ENCODE assay signal across 8 cellular contexts in genomic region chr16:4733747-4734062, GRCh38. TPM values are rescaled to one million over a fixed set of nuclear protein-coding genes. Genes with fewer than 3 reads are reported as not detected.
A peak's percentile ranks its signal among the peaks of the same experiment; 100 is the strongest.
DNase-seq lines count a peak whose midpoint lies in the region; ATAC-seq and TF ChIP-seq lines count a peak whose summit lies in the region.

No MANE protein-coding gene starts in this region.

- H3K4me3 ChIP-seq in skin epidermis: peak overlapping the region; percentile 66 to 99 (median 88)

- ATAC-seq in GM18505 (IDR thresholded peaks at IDR 0.05; ENCODE audit: unreplicated experiment): peak; percentile 9
- ATAC-seq in HG03571 (IDR thresholded peaks at IDR 0.05; ENCODE audit: unreplicated experiment): peak; percentile 7
- ATAC-seq in activated T-cell treated with anti-CD3 and anti-CD28 coated beads, Interleukin-2, amount 50 U/mL, for 72 hours (replicated peaks in 1 of 2): peak in 1 of 2 donors; percentile 12
- peak; percentile 1 for ATAC-seq in left ventricle myocardium superior

- H3K4me3 Mint-ChIP-seq in activated T-cell treated with anti-CD3 and anti-CD28 coated beads, Interleukin-2, amount 50 U/mL, for 72 hours: peak overlapping the region; percentile 87 to 97

- H3K4me1 Mint-ChIP-seq in activated T-cell treated with anti-CD3 and anti-CD28 coated beads, Interleukin-2, amount 50 U/mL, for 72 hours (ENCODE audit: low read depth): peaks cover 25% of the 10 kb centered on the region

- H3K36me3 Mint-ChIP-seq in activated T-cell treated with anti-CD3 and anti-CD28 coated beads, Interleukin-2, amount 50 U/mL, for 72 hours (ENCODE audit: insufficient read depth in 2 of 2): peaks cover 0 to 3% of the 10 kb centered on the region in 2 donors

- no peaks in the 10 kb centered on the region for H3K27me3 Mint-ChIP-seq in activated T-cell treated with anti-CD3 and anti-CD28 coated beads, Interleukin-2, amount 50 U/mL, for 72 hours (ENCODE audit: low read depth)

- peak in 1 of 2 donors; percentile 31 for DNase-seq in activated T-cell treated with anti-CD3 and anti-CD28 coated beads, Interleukin-2, amount 50 U/mL, for 72 hours
- DNase-seq in left ventricle myocardium superior (no peak), COR-L47 (lab: John Stamatoyannopoulos, UW) (no peak), A172 (ENCODE audit: low spot score) (no peak), ureter (ENCODE audit: low spot score) (no peak)

- intact Hi-C loops in left ventricle myocardium superior (cut with micrococcal nuclease): no loop called here

- TF ChIP-seq POLR2A in GM18505 (IDR thresholded peaks at IDR 0.05; ENCODE audit: borderline replicate concordance, extremely low read depth, insufficient read depth, insufficient read length): no peak

- peak overlapping the region in 20 of 21 experiments; percentile 34 to 87 (median 79) for H3K27ac ChIP-seq in skin epidermis

- no peaks in the 10 kb centered on the region for H3K9me3 Mint-ChIP-seq in activated T-cell treated with anti-CD3 and anti-CD28 coated beads, Interleukin-2, amount 50 U/mL, for 72 hours

- peak overlapping the region; percentile 58 for H3K27ac Mint-ChIP-seq in activated T-cell treated with anti-CD3 and anti-CD28 coated beads, Interleukin-2, amount 50 U/mL, for 72 hours

RNA-seq across cellular contexts. Expression of gene ANKS3, which starts 0.4 kb away (rescaled TPM):
- 10 to 100 TPM; 18.0 to 20.6 TPM for total RNA-seq in activated T-cell treated with anti-CD3 and anti-CD28 coated beads, Interleukin-2, amount 50 U/mL, for 72 hours
- total RNA-seq in left ventricle myocardium superior (7.8 TPM), ureter (35.3 TPM)
- total RNA-seq in A172 (2014; rRNA removed; shearing (Covaris generic)): 12.0 and 19.6 TPM in 2 replicates

RNA-seq across cellular contexts. Expression of gene DNAAF8, which starts 0.6 kb away (rescaled TPM):
- total RNA-seq in activated T-cell treated with anti-CD3 and anti-CD28 coated beads, Interleukin-2, amount 50 U/mL, for 72 hours: under 1 TPM in 1 of 2 donors, not detected in 1; 0.48 TPM
- total RNA-seq in left ventricle myocardium superior: 0.30 TPM
- 1.7 and 5.2 TPM in 2 replicates for total RNA-seq in A172 (2014; rRNA removed; shearing (Covaris generic))
- total RNA-seq in ureter: 0.91 TPM

RNA-seq across cellular contexts. Expression of gene ZNF500, which starts 33.3 kb away (rescaled TPM):
- total RNA-seq in activated T-cell treated with anti-CD3 and anti-CD28 coated beads, Interleukin-2, amount 50 U/mL, for 72 hours: 10 to 100 TPM; 14.1 TPM
- 8.4 TPM for total RNA-seq in left ventricle myocardium superior
- 19.8 and 25.1 TPM in 2 replicates for total RNA-seq in A172 (2014; rRNA removed; shearing (Covaris generic))
- total RNA-seq in ureter: 22.5 TPM

RNA-seq across cellular contexts. Expression of gene NUDT16L1, which starts 40.3 kb away (rescaled TPM):
- 10 to 100 TPM; 22.8 to 28.0 TPM for total RNA-seq in activated T-cell treated with anti-CD3 and anti-CD28 coated beads, Interleukin-2, amount 50 U/mL, for 72 hours
- total RNA-seq in left ventricle myocardium superior: 51.7 TPM
- 52.4 and 64.6 TPM in 2 replicates for total RNA-seq in A172 (2014; rRNA removed; shearing (Covaris generic))
- 33.1 TPM for total RNA-seq in ureter

RNA-seq across cellular contexts. Expression of gene SEPTIN12, which starts 54.4 kb away (rescaled TPM):
- total RNA-seq in activated T-cell treated with anti-CD3 and anti-CD28 coated beads, Interleukin-2, amount 50 U/mL, for 72 hours: not detected
- total RNA-seq in left ventricle myocardium superior (not detected), ureter (not detected)
- total RNA-seq in A172 (2014; rRNA removed; shearing (Covaris generic)): not detected in 2 replicates
